Comparison of ENCODE assay signal across 8 cellular contexts in genomic region chr20:39338977-39339376, GRCh38.
DNase-seq lines count a peak whose midpoint lies in the region; ATAC-seq and TF ChIP-seq lines count a peak whose summit lies in the region.

No MANE protein-coding gene starts in this region.

- H3K4me2 ChIP-seq in OCI-LY3 (ENCODE audit: low read length): peak overlapping the region; percentile 33

- no peak for TF ChIP-seq POLR2A in vagina (IDR thresholded peaks at IDR 0.05)

- TF ChIP-seq CTCF in OCI-LY3 (IDR thresholded peaks at IDR 0.05; ENCODE audit: low read depth, low read length) (no peak), vagina (IDR thresholded peaks at IDR 0.05) (no peak)

- H2AFZ ChIP-seq in OCI-LY3 (ENCODE audit: low read depth, low read length): peak overlapping the region; percentile 48

- no peaks in the 10 kb centered on the region for H4K20me1 ChIP-seq in OCI-LY3 (ENCODE audit: insufficient read depth, low read length)

- H3K9me3 ChIP-seq in OCI-LY3 (ENCODE audit: insufficient read depth, low read length): no peaks in the 10 kb centered on the region; the same call in 1 of the 2 replicates
- H3K9me3 ChIP-seq in vagina: no peaks in the 10 kb centered on the region
- H3K9me3 ChIP-seq in effector memory CD4-positive, alpha-beta T cell (ENCODE audit: control insufficient read depth, low read length): no peaks in the 10 kb centered on the region

- intact Hi-C loops in vagina (cut with DNase I): no loop called here

- H3K9ac ChIP-seq in OCI-LY3 (ENCODE audit: low read length): no peak overlapping the region

- ATAC-seq in GM19025 (IDR thresholded peaks at IDR 0.05; ENCODE audit: low read depth, unreplicated experiment) (peak; percentile 96), HG02840 (IDR thresholded peaks at IDR 0.05; ENCODE audit: low FRiP score, unreplicated experiment) (peak; percentile 85)

- peak overlapping the region; percentile 13 for H3K27ac ChIP-seq in OCI-LY3 (ENCODE audit: low read length)
- H3K27ac ChIP-seq in vagina: no peak overlapping the region
- H3K27ac ChIP-seq in effector memory CD4-positive, alpha-beta T cell (ENCODE audit: insufficient read depth, low read length, poor library complexity, severe bottlenecking): no peak overlapping the region

- peaks cover 28% of the 10 kb centered on the region for H3K4me1 ChIP-seq in OCI-LY3 (ENCODE audit: low read length)
- no peaks in the 10 kb centered on the region for H3K4me1 ChIP-seq in vagina
- no peaks in the 10 kb centered on the region for H3K4me1 ChIP-seq in effector memory CD4-positive, alpha-beta T cell (ENCODE audit: control insufficient read depth, insufficient read depth, low read length, poor library complexity, severe bottlenecking)

- H3K36me3 ChIP-seq in OCI-LY3 (replicated peaks; ENCODE audit: low read depth, low read length): no peaks in the 10 kb centered on the region
- no peaks in the 10 kb centered on the region for H3K36me3 ChIP-seq in vagina
- H3K36me3 ChIP-seq in effector memory CD4-positive, alpha-beta T cell (ENCODE audit: control insufficient read depth, insufficient read depth, low read length): no peaks in the 10 kb centered on the region

- H3K4me3 ChIP-seq in OCI-LY3 (ENCODE audit: low read length) (0 out of 2 replicates have a peak overlapping the region, but pooled peaks have one; percentile 1), vagina (no peak overlapping the region)
- no peak overlapping the region for H3K4me3 ChIP-seq in effector memory CD4-positive, alpha-beta T cell (ENCODE audit: insufficient read depth, low read depth, low read length, poor library complexity, severe bottlenecking)

- DNase-seq in putamen (ENCODE audit: low spot score) (peak; percentile 1), SIG-M5 (lab: John Stamatoyannopoulos, UW) (no peak), NCI-H526 (lab: John Stamatoyannopoulos, UW) (no peak), vagina (ENCODE audit: extremely low spot score in 2 of 2) (no peak)
- no peak for DNase-seq in effector memory CD4-positive, alpha-beta T cell

- H3K79me2 ChIP-seq in OCI-LY3 (ENCODE audit: low read length): no peaks in the 10 kb centered on the region

- H3K27me3 ChIP-seq in OCI-LY3 (ENCODE audit: low read depth, low read length) (no peaks in the 10 kb centered on the region), vagina (no peaks in the 10 kb centered on the region)
- H3K27me3 ChIP-seq in effector memory CD4-positive, alpha-beta T cell (replicated peaks; ENCODE audit: control insufficient read depth, insufficient read depth, low read length, poor library complexity, severe bottlenecking): no peaks in the 10 kb centered on the region
